12 cellular contexts compared by ENCODE assay signal in the genomic region with DNA sequence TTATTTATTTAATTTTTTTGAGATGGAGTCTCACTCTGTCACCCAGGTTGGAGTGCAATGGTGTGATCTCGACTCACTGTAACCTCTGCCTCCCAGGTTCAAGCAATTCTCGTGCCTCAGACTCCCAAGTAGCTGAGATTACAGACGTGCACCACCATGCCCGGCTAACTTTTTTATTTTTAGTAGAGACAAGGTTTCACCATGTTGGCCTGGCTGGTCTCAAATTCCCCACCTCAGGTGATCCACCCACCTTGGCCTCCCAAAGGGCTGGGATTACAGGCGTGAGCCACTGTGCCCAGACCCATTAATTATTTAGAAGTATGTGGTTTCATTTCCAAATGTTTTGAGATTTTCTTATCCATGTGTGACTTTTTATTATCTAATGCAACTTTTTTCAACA. TPM values are rescaled to one million over a fixed set of nuclear protein-coding genes. Genes with fewer than 3 reads are reported as not detected.
"Had no signal": no experiment of that assay in that cellular context is flagged by ENCODE, and none has a peak within 500 bp of the region (broad histone marks: within the 10 kb centered on the region; RNA-seq: fewer than 3 reads in every experiment).

No MANE protein-coding gene starts in this region.

RNA-seq across cellular contexts. Expression of gene MYL4, which starts 42.3 kb away (rescaled TPM):
- total RNA-seq: activated naive CD4-positive, alpha-beta T cell treated with anti-CD3 and anti-CD28 coated beads for 36 hours; activated naive CD4-positive, alpha-beta T cell treated with anti-CD3 and anti-CD28 coated beads, Interleukin-2, amount 50 U/mL, for 72 hours; activated naive CD8-positive, alpha-beta T cell treated with anti-CD3 and anti-CD28 coated beads for 36 hours; activated naive CD8-positive, alpha-beta T cell treated with anti-CD3 and anti-CD28 coated beads, Interleukin-2, amount 10 ng/mL, durations not matched to agents 7 days and 5 days; activated T-cell treated with anti-CD3 and anti-CD28 coated beads, Interleukin-2, amount 50 U/mL, for 4 hours; activated T-cell treated with anti-CD3 and anti-CD28 coated beads, Interleukin-2, amount 50 U/mL, for 72 hours; activated T-helper 1 cell treated with anti-CD3 and anti-CD28 coated beads, Interleukin-12 subunit alpha, Interleukin-12 subunit beta, Interleukin-2, Interleukin-4 antibody, amounts not matched to agents 30 ng/mL and 10 ng/mL and 1 ng/mL, durations not matched to agents 14 hours and 24 hours and 36 hours; activated T-helper 2 cell treated with anti-CD3 and anti-CD28 coated beads, Interferon-gamma antibody, Interleukin-2, Interleukin-4, amounts not matched to agents 10 μg/mL and 5 μg/mL and 100 μg/mL, durations not matched to agents 14 hours and 24 hours and 36 hours; ascending aorta; body of pancreas; breast epithelium; bronchial epithelial cell had no signal
